10 cellular contexts compared by ENCODE assay signal in the genomic region with DNA sequence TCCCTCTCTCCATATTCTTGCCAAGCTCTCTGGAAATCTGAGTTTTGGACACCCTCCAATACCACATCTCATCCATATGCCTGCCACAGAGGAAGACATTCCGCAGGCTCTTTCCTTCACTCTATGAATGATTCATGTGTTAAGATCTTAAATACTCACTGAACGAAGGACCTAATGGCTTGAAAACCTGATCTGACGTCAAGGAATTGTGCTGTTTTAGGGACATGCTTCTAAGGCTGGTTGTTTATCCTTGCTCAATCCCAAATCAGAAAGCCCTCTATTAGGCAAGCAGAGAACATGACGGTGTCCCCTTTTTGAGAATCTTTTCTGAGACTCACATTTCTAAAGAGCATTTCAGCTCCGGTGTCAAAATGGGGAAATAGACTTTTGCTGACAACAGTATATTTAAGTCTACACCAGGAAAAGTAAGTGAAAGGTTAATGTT.
A peak's percentile ranks its signal among the peaks of the same experiment; 100 is the strongest.
DNase-seq lines count a peak whose midpoint lies in the region; ATAC-seq, FAIRE-seq and TF ChIP-seq lines count a peak whose summit lies in the region.
"Had no signal": no experiment of that assay in that cellular context is flagged by ENCODE, and none has a peak within 500 bp of the region (broad histone marks: within the 10 kb centered on the region; RNA-seq: fewer than 3 reads in every experiment).

No MANE protein-coding gene starts in this region.

- no peak for TF ChIP-seq POLR2A in endothelial cell of umbilical vein (IDR thresholded peaks at IDR 0.05; ENCODE audit: low read depth, low read length)

- H3K9me3 ChIP-seq in endothelial cell of umbilical vein (replicated peaks; ENCODE audit: control insufficient read depth, insufficient read depth, low read length) (no peaks in the 10 kb centered on the region), muscle layer of duodenum (ENCODE audit: control insufficient read depth in 1 of 2, low read length in 2 of 2) (no peaks in the 10 kb centered on the region)

- no peaks in the 10 kb centered on the region for H3K79me2 ChIP-seq in endothelial cell of umbilical vein (ENCODE audit: control insufficient read depth, insufficient read depth, low read length)

- no peaks in the 10 kb centered on the region for H4K20me1 ChIP-seq in endothelial cell of umbilical vein (replicated peaks; ENCODE audit: control insufficient read depth, extremely low read depth, insufficient read depth, low read length)

- ATAC-seq in HG03025 (IDR thresholded peaks at IDR 0.05; ENCODE audit: low FRiP score, unreplicated experiment), result no peak
- ATAC-seq in HG02840 (IDR thresholded peaks at IDR 0.05; ENCODE audit: low FRiP score, unreplicated experiment), result no peak
- no peak for ATAC-seq in HG03521 (IDR thresholded peaks at IDR 0.05; ENCODE audit: unreplicated experiment)
- ATAC-seq: activated CD4-positive, CD25-positive, alpha-beta regulatory T cell treated with anti-CD3 and anti-CD28 coated beads, Interleukin-2, amount 50 U/mL, for 24 hours had no signal

- H3K27ac ChIP-seq in endothelial cell of umbilical vein (ENCODE audit: insufficient read depth, low read depth, low read length) (peak overlapping the region; percentile 78), muscle layer of duodenum (ENCODE audit: low read length) (peak overlapping the region; percentile 14)

- no peaks in the 10 kb centered on the region for H3K27me3 ChIP-seq in endothelial cell of umbilical vein (ENCODE audit: control insufficient read depth in 2 of 2, insufficient read depth in 2 of 2, low read length in 2 of 2)
- no peaks in the 10 kb centered on the region for H3K27me3 ChIP-seq in muscle layer of duodenum (ENCODE audit: low read depth, low read length)

- H3K4me2 ChIP-seq in endothelial cell of umbilical vein (ENCODE audit: insufficient read depth, low read length), result peak overlapping the region; percentile 54

- TF ChIP-seq CTCF in AG09319 (IDR thresholded peaks at IDR 0.05; ENCODE audit: low read depth, low read length) (no peak), endothelial cell of umbilical vein (IDR thresholded peaks at IDR 0.05; ENCODE audit: extremely low read depth in 1 of 2, insufficient read depth in 1 of 2, low read depth in 1 of 2, low read length in 2 of 2) (no peak)

- peaks cover 18% of the 10 kb centered on the region for H3K4me1 ChIP-seq in endothelial cell of umbilical vein (ENCODE audit: control insufficient read depth, extremely low read depth, insufficient read depth, low read length)
- peaks cover 8 to 12% of the 10 kb centered on the region in 2 donors for H3K4me1 ChIP-seq in muscle layer of duodenum (ENCODE audit: control insufficient read depth in 1 of 2, insufficient read depth in 2 of 2, low read length in 2 of 2)

- intact Hi-C loops in endothelial cell of umbilical vein (cut with micrococcal nuclease), result loop anchor here (1.0 to 2.0 kb wide), 2 partner anchors 10 to 117 kb away; no protein-coding TSS in a partner anchor

- BruUV-seq in endothelial cell of umbilical vein (replicated peaks; lab: Mats Ljungman, UMichigan), result no TSS peak

- no peaks in the 10 kb centered on the region for H3K9me1 ChIP-seq in endothelial cell of umbilical vein (replicated peaks; ENCODE audit: control insufficient read depth, extremely low read depth, insufficient read depth, low read length)

- H3K4me3 ChIP-seq in endothelial cell of umbilical vein (replicated peaks in 1 of 3; ENCODE audit: insufficient read depth in 1 of 3, low read depth in 1 of 3, low read length in 3 of 3), result no peak overlapping the region
- no peak overlapping the region for H3K4me3 ChIP-seq in muscle layer of duodenum (ENCODE audit: low read depth in 1 of 2, low read length in 2 of 2)

- POLR2A ChIA-PET in endothelial cell of umbilical vein (lab: Charles Lee), result interaction anchor here (0.9 kb wide), 1 partner anchor 16 kb away, joined by 3 read pairs; no protein-coding TSS in a partner anchor

- H3K9ac ChIP-seq in endothelial cell of umbilical vein (replicated peaks; ENCODE audit: extremely low read depth, insufficient read depth, low read length), result peak overlapping the region; percentile 72

- H2AFZ ChIP-seq in endothelial cell of umbilical vein (ENCODE audit: low read depth, low read length), result peak overlapping the region; percentile 33

- H3K36me3 ChIP-seq in endothelial cell of umbilical vein (ENCODE audit: control insufficient read depth in 2 of 2, extremely low read depth in 1 of 2, insufficient read depth in 2 of 2, low read length in 2 of 2), result no peaks in the 10 kb centered on the region
- H3K36me3 ChIP-seq in muscle layer of duodenum (ENCODE audit: control insufficient read depth in 1 of 2, insufficient read depth in 2 of 2, low read length in 2 of 2), result peaks cover 0 to 5% of the 10 kb centered on the region in 2 donors

- FAIRE-seq in endothelial cell of umbilical vein (lab: Jason Lieb, UNC), result peak; percentile 92
- FAIRE-seq: D721Med had no signal

- CTCF ChIA-PET in endothelial cell of umbilical vein (lab: Charles Lee), result interaction anchor here (0.5 to 2.4 kb wide), 9 partner anchors 9 to 1797 kb away, joined by 3 to 10 read pairs (median 6); no protein-coding TSS in a partner anchor

- dilution Hi-C loops in endothelial cell of umbilical vein (cut with MboI; ENCODE audit: extremely low pct_ligation_motif_present, low sequenced_read_pairs), result no loop called here

- DNase-seq in AG09319 (ENCODE audit: extremely low read depth, low read depth) (peak; percentile 98), NCI-H446 (lab: John Stamatoyannopoulos, UW) (peak; percentile 77 to 93), endothelial cell of umbilical vein (ENCODE audit: low read depth, low spot score) (peak; percentile 93), GOT3 (lab: John Stamatoyannopoulos, UW) (no peak)

TF ChIP-seq in endothelial cell of umbilical vein, 7 proteins besides CTCF, POLR2A, EP300 and RAD21:
- TF ChIP-seq JUN (IDR thresholded peaks at IDR 0.05; ENCODE audit: borderline replicate concordance, insufficient read depth, insufficient read length, low read depth) (peak; percentile 59), FOS (IDR thresholded peaks at IDR 0.05; ENCODE audit: borderline replicate concordance, insufficient read depth, low read length) (peak; percentile 52), GATA2 (IDR thresholded peaks at IDR 0.05; ENCODE audit: insufficient read depth, insufficient read length, low read depth, low read length) (peak; percentile 61), POLR2AphosphoS5 (IDR thresholded peaks at IDR 0.05; ENCODE audit: insufficient read depth, low read depth, low read length) (peak; percentile 29), EZH2 (IDR thresholded peaks at IDR 0.05; ENCODE audit: borderline replicate concordance, low read depth, low read length, severe bottlenecking) (no peak)
- TF ChIP-seq, protein P1, sequence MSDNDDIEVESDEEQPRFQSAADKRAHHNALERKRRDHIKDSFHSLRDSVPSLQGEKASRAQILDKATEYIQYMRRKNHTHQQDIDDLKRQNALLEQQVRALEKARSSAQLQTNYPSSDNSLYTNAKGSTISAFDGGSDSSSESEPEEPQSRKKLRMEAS (IDR thresholded peaks at IDR 0.05; ENCODE audit: insufficient read depth, insufficient read length), result no peak
